In the genomic region with DNA sequence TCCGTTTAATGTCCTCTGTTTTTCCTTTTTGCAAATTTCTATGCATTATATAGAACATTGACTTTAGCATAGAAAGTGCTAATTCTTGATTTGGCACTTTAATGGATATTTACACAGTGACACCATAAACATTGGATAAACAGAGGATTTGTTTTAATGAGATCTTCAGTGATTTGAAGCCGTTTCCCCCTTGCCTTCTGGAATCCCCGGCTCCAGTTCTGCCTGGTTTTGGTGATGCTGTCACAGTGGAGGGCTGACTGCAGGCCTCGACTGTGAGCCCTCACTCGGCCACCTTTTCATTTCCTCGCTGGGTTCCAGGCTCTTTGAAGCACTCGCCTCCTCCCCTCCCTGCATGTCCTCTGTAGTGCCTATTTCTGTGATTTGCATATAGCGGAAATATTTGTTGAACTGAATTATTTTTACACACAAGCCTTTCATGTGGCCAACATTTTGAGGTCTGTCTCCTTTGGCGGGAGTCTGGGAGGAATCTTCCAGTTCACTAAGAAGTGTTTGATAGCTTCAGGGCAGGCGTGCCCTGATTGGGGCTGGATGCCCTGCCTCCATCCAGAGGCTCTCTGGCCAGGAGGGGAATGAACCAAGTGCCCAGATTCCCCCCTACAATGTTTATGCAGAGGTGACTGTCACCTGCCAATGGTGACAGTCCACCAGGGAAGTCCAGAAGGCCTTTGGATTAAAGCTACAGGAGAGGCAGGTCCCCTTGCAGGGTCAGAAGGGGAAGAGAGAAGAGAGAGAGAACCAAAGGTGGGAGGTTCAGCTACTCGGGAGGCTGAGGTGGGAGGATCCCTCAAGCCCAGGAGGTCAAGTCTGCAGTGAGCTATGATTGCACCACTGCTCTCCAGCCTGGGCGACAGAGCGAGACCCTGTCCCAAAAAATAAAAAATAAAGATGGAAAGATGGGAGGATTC, we compare ENCODE assay signal across 9 cellular contexts.
DNase-seq lines count a peak whose midpoint lies in the region; ATAC-seq, FAIRE-seq and TF ChIP-seq lines count a peak whose summit lies in the region.
"Had no signal": no experiment of that assay in that cellular context is flagged by ENCODE, and none has a peak within 500 bp of the region (broad histone marks: within the 10 kb centered on the region; RNA-seq: fewer than 3 reads in every experiment).

No MANE protein-coding gene starts in this region.

- no peaks in the 10 kb centered on the region for H3K36me3 ChIP-seq in trophoblast cell (ENCODE audit: control insufficient read depth in 1 of 2, insufficient read depth in 2 of 2, low read length in 2 of 2)

- no peak overlapping the region for H3K18ac ChIP-seq in trophoblast cell (ENCODE audit: low read length)

- peaks cover 11% of the 10 kb centered on the region for H3K79me2 ChIP-seq in trophoblast cell (ENCODE audit: control insufficient read depth, insufficient read depth, low read length, poor library complexity)

- H3K27ac ChIP-seq in trophoblast cell (ENCODE audit: low read depth, low read length): no peak overlapping the region

- in situ Hi-C loops in KBM-7 (cut with MboI; ENCODE audit: low pct_unique_long_range_greater_than_20kb, low sequenced_read_pairs): no loop called here

- no peak overlapping the region for H2BK5ac ChIP-seq in trophoblast cell (ENCODE audit: low read depth, low read length, poor library complexity)

- H3K4me1 ChIP-seq in trophoblast cell (ENCODE audit: control insufficient read depth in 1 of 2, insufficient read depth in 2 of 2, low read length in 2 of 2): peaks cover 13 to 18% of the 10 kb centered on the region in 2 experiments

- no peak for TF ChIP-seq POLR2A in GM12892 (IDR thresholded peaks at IDR 0.05; ENCODE audit: low read depth, low read length)

- H2AFZ ChIP-seq in trophoblast cell (ENCODE audit: insufficient read depth, low read length, poor library complexity): no peak overlapping the region

- no peak overlapping the region for H3K4me3 ChIP-seq in trophoblast cell (ENCODE audit: low read depth, low read length)

- FAIRE-seq in GM12892 (lab: Jason Lieb, UNC): peak; percentile 72
- no peak for FAIRE-seq in HTR-8/SVneo (lab: Jason Lieb, UNC)

- H3K27me3 ChIP-seq in trophoblast cell (ENCODE audit: insufficient read depth, low read length): no peaks in the 10 kb centered on the region

- no peak overlapping the region for H2BK12ac ChIP-seq in trophoblast cell (ENCODE audit: low read length)

- peaks cover 28% of the 10 kb centered on the region for H3K4me1 Mint-ChIP-seq in T-helper 17 cell

- no peak overlapping the region for H2AK5ac ChIP-seq in trophoblast cell (ENCODE audit: low read length)

- H3K79me1 ChIP-seq in trophoblast cell (ENCODE audit: low read length): no peaks in the 10 kb centered on the region

- peak overlapping the region; percentile 80 for H3K4ac ChIP-seq in trophoblast cell (ENCODE audit: low read depth, low read length)

- H3K9me3 ChIP-seq in T-helper 17 cell (ENCODE audit: control insufficient read depth, low read length, poor library complexity, severe bottlenecking): no peaks in the 10 kb centered on the region
- no peaks in the 10 kb centered on the region for H3K9me3 ChIP-seq in trophoblast cell (ENCODE audit: insufficient read depth, low read depth, low read length)

- ATAC-seq in GM21529 (IDR thresholded peaks at IDR 0.05; ENCODE audit: unreplicated experiment) (peak; percentile 79), T-helper 17 cell (peak; percentile 61)

- H3K27me3 Mint-ChIP-seq in T-helper 17 cell: no peaks in the 10 kb centered on the region

- no peak overlapping the region for H4K8ac ChIP-seq in trophoblast cell (ENCODE audit: low read depth, low read length)

- no peak overlapping the region for H4K91ac ChIP-seq in trophoblast cell (ENCODE audit: low read depth, low read length)

- no CpG with 5 or more reads among the region's 13 CpGs for WGBS in trophoblast cell (ENCODE audit: extremely low coverage, insufficient coverage, insufficient read length)

- peak overlapping the region; percentile 97 for H3K27ac Mint-ChIP-seq in T-helper 17 cell

- H3K36me3 Mint-ChIP-seq in T-helper 17 cell (ENCODE audit: low read depth): no peaks in the 10 kb centered on the region

- peak overlapping the region; percentile 81 for H3K4me3 Mint-ChIP-seq in T-helper 17 cell

- DNase-seq in GM12892 (ENCODE audit: insufficient read length) (peak; percentile 46), T-helper 17 cell (no peak), trophoblast cell (no peak), HTR-8/SVneo (ENCODE audit: insufficient read length, low spot score) (no peak), KBM-7 (no peak), NK-92 (lab: John Stamatoyannopoulos, UW; ENCODE audit: unreplicated experiment) (no peak), NCI-H1105 (lab: John Stamatoyannopoulos, UW) (no peak)
- DNase-seq: NCI-H69 had no signal

- H3K4me2 ChIP-seq in trophoblast cell (ENCODE audit: low read length): no peak overlapping the region

- no peak overlapping the region for H3K23ac ChIP-seq in trophoblast cell (ENCODE audit: low read length)

- H3K9ac ChIP-seq in trophoblast cell (ENCODE audit: low read length): no peak overlapping the region

- H2BK120ac ChIP-seq in trophoblast cell (ENCODE audit: insufficient read depth, low read length, poor library complexity): no peak overlapping the region

- no peak overlapping the region for H4K12ac ChIP-seq in trophoblast cell (ENCODE audit: low read depth, low read length)

- H3K14ac ChIP-seq in trophoblast cell (ENCODE audit: low read length): no peak overlapping the region
